Comparison of ENCODE assay signal across 31 cellular contexts in genomic region chr13:62171697-62172096, GRCh38.
"Had no signal": no experiment of that assay in that cellular context is flagged by ENCODE, and none has a peak within 500 bp of the region (broad histone marks: within the 10 kb centered on the region; RNA-seq: fewer than 3 reads in every experiment).

No MANE protein-coding gene starts in this region.

- H3K27ac Mint-ChIP-seq: activated B cell treated with CpG ODN at 0.5 μM for 24 hours; activated CD8-positive, alpha-beta T cell treated with anti-CD3 and anti-CD28 coated beads for 36 hours; activated naive CD4-positive, alpha-beta T cell treated with anti-CD3 and anti-CD28 coated beads for 36 hours; activated naive CD4-positive, alpha-beta T cell treated with anti-CD3 and anti-CD28 coated beads, Interleukin-2, amount 50 U/mL, for 24 hours; activated naive CD8-positive, alpha-beta T cell treated with anti-CD3 and anti-CD28 coated beads for 36 hours; activated naive CD8-positive, alpha-beta T cell treated with anti-CD3 and anti-CD28 coated beads, Interleukin-2, amount 50 U/mL, for 24 hours; activated T-helper 1 cell treated with anti-CD3 and anti-CD28 coated beads, Interleukin-12 subunit alpha, Interleukin-12 subunit beta, Interleukin-2, Interleukin-4 antibody, amounts not matched to agents 30 ng/mL and 10 ng/mL and 1 ng/mL, durations not matched to agents 14 hours and 24 hours and 36 hours; activated T-helper 2 cell treated with anti-CD3 and anti-CD28 coated beads, Interferon-gamma antibody, Interleukin-2, Interleukin-4, amounts not matched to agents 10 μg/mL and 5 μg/mL and 100 μg/mL, durations not matched to agents 14 hours and 24 hours and 36 hours; dendritic cell treated with granulocyte-macrophage colony-stimulating factor and Interleukin-4, amounts not matched to agents 40 ng/mL and 50 ng/mL, for 4 days; endodermal cell; T-helper 17 cell; T-helper 2 cell treated with Interferon-gamma antibody and Interleukin-4, amounts not matched to agents 5 μg/mL and 100 μg/mL, for 36 hours had no signal

- H3K4me3 Mint-ChIP-seq: activated B cell treated with CpG ODN at 0.5 μM for 24 hours; activated CD8-positive, alpha-beta T cell treated with anti-CD3 and anti-CD28 coated beads for 36 hours; activated naive CD4-positive, alpha-beta T cell treated with anti-CD3 and anti-CD28 coated beads for 36 hours; activated naive CD4-positive, alpha-beta T cell treated with anti-CD3 and anti-CD28 coated beads, Interleukin-2, amount 50 U/mL, for 24 hours; activated naive CD8-positive, alpha-beta T cell treated with anti-CD3 and anti-CD28 coated beads for 36 hours; activated naive CD8-positive, alpha-beta T cell treated with anti-CD3 and anti-CD28 coated beads, Interleukin-2, amount 50 U/mL, for 24 hours; activated T-cell treated with anti-CD3 and anti-CD28 coated beads, Interleukin-2, amount 50 U/mL, for 4 hours; activated T-helper 1 cell treated with anti-CD3 and anti-CD28 coated beads, Interleukin-12 subunit alpha, Interleukin-12 subunit beta, Interleukin-2, Interleukin-4 antibody, amounts not matched to agents 30 ng/mL and 10 ng/mL and 1 ng/mL, durations not matched to agents 14 hours and 24 hours and 36 hours; dendritic cell treated with granulocyte-macrophage colony-stimulating factor and Interleukin-4, amounts not matched to agents 40 ng/mL and 50 ng/mL, for 4 days; endodermal cell; T-helper 17 cell; T-helper 2 cell treated with Interferon-gamma antibody and Interleukin-4, amounts not matched to agents 5 μg/mL and 100 μg/mL, for 36 hours had no signal

- FAIRE-seq: bronchial epithelial cell, frontal cortex had no signal

- DNase-seq: activated B cell treated with CpG ODN at 0.5 μM for 24 hours; activated CD4-positive, alpha-beta T cell treated with anti-CD3 and anti-CD28 coated beads for 48 hours; activated CD4-positive, alpha-beta T cell treated with anti-CD3 and anti-CD28 coated beads, Interleukin-2, amount 50 U/mL, for 1 hour; activated CD4-positive, alpha-beta T cell treated with anti-CD3 and anti-CD28 coated beads, Interleukin-2, amount 50 U/mL, for 48 hours; activated CD8-positive, alpha-beta memory T cell treated with anti-CD3 and anti-CD28 coated beads for 24 hours; activated CD8-positive, alpha-beta T cell treated with anti-CD3 and anti-CD28 coated beads for 36 hours; activated effector memory CD4-positive, alpha-beta T cell treated with anti-CD3 and anti-CD28 coated beads, Interleukin-2, amount 50 U/mL, for 16 hours; activated naive CD4-positive, alpha-beta T cell treated with anti-CD3 and anti-CD28 coated beads for 36 hours; activated naive CD8-positive, alpha-beta T cell treated with anti-CD3 and anti-CD28 coated beads for 36 hours; activated naive CD8-positive, alpha-beta T cell treated with anti-CD3 and anti-CD28 coated beads, Interleukin-2, amount 50 U/mL, for 24 hours; activated T-cell treated with anti-CD3 and anti-CD28 coated beads, Interleukin-2, amount 50 U/mL, for 4 hours; brain microvascular endothelial cell; dorsolateral prefrontal cortex; effector memory CD4-positive, alpha-beta T cell; endodermal cell; foreskin fibroblast; glutamatergic neuron; heart left ventricle; T-helper 1 cell; T-helper 17 cell; T1000; WERI-Rb-1 had no signal

- H3K9me3 Mint-ChIP-seq: activated naive CD4-positive, alpha-beta T cell treated with anti-CD3 and anti-CD28 coated beads, Interleukin-2, amount 50 U/mL, for 24 hours; endodermal cell had no signal

- H3K4me3 ChIP-seq: ascending aorta, coronary artery, dorsolateral prefrontal cortex, heart left ventricle had no signal

- H3K27me3 Mint-ChIP-seq: activated B cell treated with CpG ODN at 0.5 μM for 24 hours; activated CD8-positive, alpha-beta T cell treated with anti-CD3 and anti-CD28 coated beads for 36 hours; activated naive CD4-positive, alpha-beta T cell treated with anti-CD3 and anti-CD28 coated beads, Interleukin-2, amount 50 U/mL, for 24 hours; activated naive CD8-positive, alpha-beta T cell treated with anti-CD3 and anti-CD28 coated beads for 36 hours; activated naive CD8-positive, alpha-beta T cell treated with anti-CD3 and anti-CD28 coated beads, Interleukin-2, amount 50 U/mL, for 24 hours; dendritic cell treated with granulocyte-macrophage colony-stimulating factor and Interleukin-4, amounts not matched to agents 40 ng/mL and 50 ng/mL, for 4 days; T-helper 17 cell had no signal

- H3K36me3 Mint-ChIP-seq: activated naive CD4-positive, alpha-beta T cell treated with anti-CD3 and anti-CD28 coated beads, Interleukin-2, amount 50 U/mL, for 24 hours; activated naive CD8-positive, alpha-beta T cell treated with anti-CD3 and anti-CD28 coated beads for 36 hours had no signal

- H3K36me3 ChIP-seq: ascending aorta, brain microvascular endothelial cell, heart left ventricle, WERI-Rb-1 had no signal

- H3K4me1 ChIP-seq: ascending aorta, heart left ventricle had no signal

- H3K27ac ChIP-seq: ascending aorta, brain microvascular endothelial cell, coronary artery, dorsolateral prefrontal cortex, heart left ventricle, WERI-Rb-1 had no signal

- H3K9me3 ChIP-seq: ascending aorta had no signal

- H3K27me3 ChIP-seq: ascending aorta, brain microvascular endothelial cell, heart left ventricle had no signal

- H3K4me1 Mint-ChIP-seq: activated B cell treated with CpG ODN at 0.5 μM for 24 hours; activated naive CD4-positive, alpha-beta T cell treated with anti-CD3 and anti-CD28 coated beads, Interleukin-2, amount 50 U/mL, for 24 hours; activated naive CD8-positive, alpha-beta T cell treated with anti-CD3 and anti-CD28 coated beads for 36 hours; activated naive CD8-positive, alpha-beta T cell treated with anti-CD3 and anti-CD28 coated beads, Interleukin-2, amount 50 U/mL, for 24 hours; T-helper 17 cell had no signal
